16 cellular contexts compared by ENCODE assay signal in genomic region chr10:63409465-63410027, GRCh38. TPM values are rescaled to one million over a fixed set of nuclear protein-coding genes. Genes with fewer than 3 reads are reported as not detected.
DNase-seq lines count a peak whose midpoint lies in the region; ATAC-seq, FAIRE-seq and TF ChIP-seq lines count a peak whose summit lies in the region.
"Had no signal": no experiment of that assay in that cellular context is flagged by ENCODE, and none has a peak within 500 bp of the region (broad histone marks: within the 10 kb centered on the region; RNA-seq: fewer than 3 reads in every experiment).

No MANE protein-coding gene starts in this region.

- H3K27me3 ChIP-seq in hepatocyte (no peaks in the 10 kb centered on the region), HAP-1 (ENCODE audit: low read depth) (no peaks in the 10 kb centered on the region)
- H3K27me3 ChIP-seq: BLaER1 had no signal

- H3K9me3 ChIP-seq in hepatocyte (ENCODE audit: low read depth), result no peaks in the 10 kb centered on the region
- no peaks in the 10 kb centered on the region for H3K9me3 ChIP-seq in HAP-1
- H3K9me3 ChIP-seq: BLaER1 had no signal

- FAIRE-seq in HTR-8/SVneo (lab: Jason Lieb, UNC), result no peak
- FAIRE-seq: kidney had no signal

- ATAC-seq in esophagus mucosa, result no peak

- H3K36me3 ChIP-seq in hepatocyte (replicated peaks; ENCODE audit: insufficient read depth, low read depth) (no peaks in the 10 kb centered on the region), HAP-1 (replicated peaks) (no peaks in the 10 kb centered on the region)

- no peak overlapping the region for H2AFZ ChIP-seq in hepatocyte

- H3K9me2 ChIP-seq in hepatocyte (replicated peaks; ENCODE audit: insufficient read depth), result no peaks in the 10 kb centered on the region

- TF ChIP-seq CTCF in AG04449 (IDR thresholded peaks at IDR 0.05; ENCODE audit: insufficient read depth, low read length, missing control alignments) (no peak), astrocyte of the cerebellum (IDR thresholded peaks at IDR 0.05; ENCODE audit: low read depth, low read length, missing control alignments) (no peak), hepatocyte (IDR thresholded peaks at IDR 0.05; ENCODE audit: poor library complexity) (no peak)

- H3K4me2 ChIP-seq in hepatocyte, result no peak overlapping the region
- H3K4me2 ChIP-seq: BLaER1 had no signal

- H3K4me3 ChIP-seq in AG04449 (ENCODE audit: low read depth, low read length), result no peak overlapping the region
- no peak overlapping the region for H3K4me3 ChIP-seq in astrocyte of the cerebellum (ENCODE audit: low read depth, low read length)
- no peak overlapping the region for H3K4me3 ChIP-seq in hepatocyte
- no peak overlapping the region for H3K4me3 ChIP-seq in HAP-1
- H3K4me3 ChIP-seq: BLaER1 had no signal

- H4K20me1 ChIP-seq in hepatocyte (ENCODE audit: insufficient read depth, poor library complexity, severe bottlenecking), result peaks cover 18% of the 10 kb centered on the region

- in situ Hi-C loops in astrocyte of the cerebellum (cut with HindIII; ENCODE audit: low sequenced_read_pairs) (no loop called here), HAP-1 (cut with MboI; ENCODE audit: low sequenced_read_pairs) (no loop called here)

- H3K27ac ChIP-seq in hepatocyte, result peak overlapping the region; percentile 16
- H3K27ac ChIP-seq: BLaER1 had no signal

- peaks cover 8% of the 10 kb centered on the region for H3K4me1 ChIP-seq in hepatocyte (ENCODE audit: insufficient read depth)
- H3K4me1 ChIP-seq in HAP-1, result peaks cover 5% of the 10 kb centered on the region
- H3K4me1 ChIP-seq: BLaER1 had no signal

- POLR2A ChIA-PET in AG04449 (lab: Yijun Ruan, JAX), result no interaction called here

- DNase-seq in AG04449 (ENCODE audit: low read depth, low spot score) (peak; percentile 17), HTR-8/SVneo (ENCODE audit: insufficient read length, low spot score) (peak; percentile 41), astrocyte of the cerebellum (ENCODE audit: low read depth) (peak; percentile 34), hepatocyte (ENCODE audit: low spot score) (peak; percentile 8), NCI-H526 treated with DMSO at 0.1 percent for 48 hours (lab: John Stamatoyannopoulos, UW) (no peak), HAP-1 (ENCODE audit: low spot score in 2 of 2) (no peak)
- DNase-seq in activated CD4-positive, alpha-beta T cell treated with anti-CD3 and anti-CD28 coated beads for 48 hours, result no peak
- DNase-seq: activated CD4-positive, alpha-beta T cell treated with anti-CD3 and anti-CD28 coated beads, Interleukin-2, amount 10 ng/mL, durations not matched to agents 24 days and 14 days; activated naive CD4-positive, alpha-beta T cell treated with anti-CD3 and anti-CD28 coated beads for 36 hours; endodermal cell; kidney; nucleus accumbens; SHP77 treated with DMSO at 0.1 percent for 48 hours; substantia nigra had no signal

- H3K79me2 ChIP-seq in hepatocyte, result peaks cover 91% of the 10 kb centered on the region

- CTCF ChIA-PET in AG04449 (lab: Yijun Ruan, JAX), result interaction anchor here (1.2 kb wide), 1 partner anchor 11 kb away, joined by 3 read pairs; no protein-coding TSS in a partner anchor

- WGBS in hepatocyte (ENCODE audit: low lambda C conversion rate, missing lambda C conversion rate), result 55% methylated on average over 2 of the region's 2 CpGs

RNA-seq across cellular contexts. Expression of gene JMJD1C, which starts 56.2 kb away (rescaled TPM):
- total RNA-seq in hepatocyte (165 and 177 TPM in 2 replicates), esophagus mucosa (42.1 TPM)
- polyA plus RNA-seq in hepatocyte, result 43.2 and 48.8 TPM in 2 replicates

Comparison
In these comparisons a context has a peak if more than half of its experiments do, and no peak if none do; other contexts are left out.
1. DNase-seq: peak in AG04449 (single experiment), HTR-8/SVneo (single experiment), astrocyte of the cerebellum (single experiment) and hepatocyte (single experiment); none in NCI-H526 treated with DMSO at 0.1 percent for 48 hours (single experiment), activated CD4-positive, alpha-beta T cell treated with anti-CD3 and anti-CD28 coated beads for 48 hours (single experiment) and HAP-1 (0 of 2).